In the genomic region with DNA sequence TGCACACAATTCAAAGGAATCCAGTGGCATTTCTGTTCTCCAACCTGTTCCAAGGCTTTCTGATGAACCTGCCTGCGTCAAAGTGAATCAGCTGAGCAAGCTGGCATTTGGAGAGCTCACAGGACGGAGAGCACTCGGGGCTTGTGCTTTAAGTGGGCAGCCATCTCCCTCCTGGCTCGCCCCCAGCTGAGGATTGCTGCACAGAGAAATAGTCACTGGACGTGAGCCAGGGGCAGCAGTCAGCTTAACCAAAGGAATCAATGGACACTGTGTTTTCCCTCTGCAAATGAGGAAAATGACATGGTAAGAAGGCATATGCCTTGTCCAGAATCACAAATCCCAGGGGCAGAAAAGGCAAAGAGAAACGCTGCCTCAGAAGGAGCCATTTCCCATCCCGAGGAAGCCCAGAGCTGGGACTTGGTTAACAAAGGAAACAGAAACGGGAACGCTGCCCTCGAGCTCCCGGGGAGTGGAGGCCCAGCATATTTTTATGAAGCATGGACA, we compare ENCODE assay signal across 9 cellular contexts.
A peak's percentile ranks its signal among the peaks of the same experiment; 100 is the strongest.
DNase-seq lines count a peak whose midpoint lies in the region; ATAC-seq and TF ChIP-seq lines count a peak whose summit lies in the region.
"Had no signal": no experiment of that assay in that cellular context is flagged by ENCODE, and none has a peak within 500 bp of the region (broad histone marks: within the 10 kb centered on the region; RNA-seq: fewer than 3 reads in every experiment).

No MANE protein-coding gene starts in this region.

- no peaks in the 10 kb centered on the region for H3K79me2 ChIP-seq in neural progenitor cell (ENCODE audit: low read depth)

- H3K9me3 Mint-ChIP-seq in MCF 10A (ENCODE audit: unreplicated experiment) (no peaks in the 10 kb centered on the region), neural progenitor cell (peaks cover 7% of the 10 kb centered on the region)

- no peaks in the 10 kb centered on the region for H3K4me1 Mint-ChIP-seq in MCF 10A (ENCODE audit: insufficient read depth, unreplicated experiment)
- peaks cover 21% of the 10 kb centered on the region for H3K4me1 Mint-ChIP-seq in neural progenitor cell

- peak overlapping the region; percentile 81 for H2AFZ ChIP-seq in neural progenitor cell (replicated peaks)

- no peak for TF ChIP-seq EP300 in gastroesophageal sphincter (IDR thresholded peaks at IDR 0.05)

- H3K4me3 Mint-ChIP-seq in MCF 10A (ENCODE audit: unreplicated experiment) (no peak overlapping the region), neural progenitor cell (no peak overlapping the region)
- H3K4me3 Mint-ChIP-seq: mesothelial cell of epicardium had no signal

- H3K9ac ChIP-seq in neural progenitor cell = no peak overlapping the region

- peaks cover 7% of the 10 kb centered on the region for H3F3A ChIP-seq in neural progenitor cell (ENCODE audit: low read depth)

- DNase-seq in breast epithelium (ENCODE audit: low spot score in 2 of 2) (peak in 1 of 2 donors; percentile 40), MCF 10A (ENCODE audit: unreplicated experiment) (no peak), neural progenitor cell (ENCODE audit: low spot score) (peak; percentile 23), NCI-H526 treated with DMSO at 0.1 percent for 48 hours (lab: John Stamatoyannopoulos, UW) (no peak), NOMO-1 (lab: John Stamatoyannopoulos, UW; ENCODE audit: unreplicated experiment in 2 of 2) (no peak), ACHN (no peak)

- no TSS peak for BruUV-seq in MCF 10A (replicated peaks; lab: Mats Ljungman, UMichigan)

- no peak for TF ChIP-seq POLR2A in breast epithelium (IDR thresholded peaks at IDR 0.05)
- TF ChIP-seq POLR2A in gastroesophageal sphincter (IDR thresholded peaks at IDR 0.05) = no peak

- H3K27ac ChIP-seq in breast epithelium = peak overlapping the region; percentile 12 to 20
- H3K27ac ChIP-seq in gastroesophageal sphincter = peak overlapping the region in 3 of 4 donors; percentile 65 to 78 (median 74)
- no peak overlapping the region for H3K27ac ChIP-seq in neural progenitor cell

- no peak overlapping the region for H3K4me2 ChIP-seq in neural progenitor cell

- peak overlapping the region in 1 of 3 donors; percentile 2 for H3K4me3 ChIP-seq in breast epithelium
- H3K4me3 ChIP-seq in gastroesophageal sphincter = peak overlapping the region in 1 of 2 donors; percentile 6
- H3K4me3 ChIP-seq in neural progenitor cell = no peak overlapping the region

- H3K9me3 ChIP-seq in breast epithelium = no peaks in the 10 kb centered on the region
- no peaks in the 10 kb centered on the region for H3K9me3 ChIP-seq in gastroesophageal sphincter
- no peaks in the 10 kb centered on the region for H3K9me3 ChIP-seq in neural progenitor cell (ENCODE audit: low read depth)

- H3K27ac Mint-ChIP-seq in MCF 10A (ENCODE audit: low read depth, unreplicated experiment) (no peak overlapping the region), neural progenitor cell (peak overlapping the region; percentile 76)
- H3K27ac Mint-ChIP-seq: mesothelial cell of epicardium had no signal

- H3K36me3 Mint-ChIP-seq in MCF 10A (ENCODE audit: insufficient read depth, unreplicated experiment) (no peaks in the 10 kb centered on the region), neural progenitor cell (peaks cover 2% of the 10 kb centered on the region)
- H3K36me3 Mint-ChIP-seq: mesothelial cell of epicardium had no signal

- in situ Hi-C loops in ACHN (cut with HindIII; ENCODE audit: low pct_ligation_motif_present, low pct_unique_long_range_greater_than_20kb, low sequenced_read_pairs) = no loop called here

- TF ChIP-seq CTCF in breast epithelium (IDR thresholded peaks at IDR 0.05) (no peak), MCF 10A (IDR thresholded peaks at IDR 0.05; ENCODE audit: unreplicated experiment) (no peak), gastroesophageal sphincter (IDR thresholded peaks at IDR 0.05) (no peak), neural progenitor cell (IDR thresholded peaks at IDR 0.05) (no peak)

- intact Hi-C loops in breast epithelium (cut with DNase I; ENCODE audit: low total_unique reads) (no loop called here), MCF 10A (cut with micrococcal nuclease) (no loop called here)

- CTCF ChIA-PET in MCF 10A (lab: Yijun Ruan, JAX) = no interaction called here

- 0 to 11% methylated on average over 9 to 10 of the region's 11 CpGs for WGBS in gastroesophageal sphincter (ENCODE audit: low coverage in 1 of 2), 2 donors

- POLR2A ChIA-PET in MCF 10A (lab: Yijun Ruan, JAX) = no interaction called here

- peaks cover 0 to 9% of the 10 kb centered on the region in 2 donors for H3K4me1 ChIP-seq in breast epithelium
- H3K4me1 ChIP-seq in gastroesophageal sphincter = peaks cover 0 to 20% (median 0%) of the 10 kb centered on the region in 3 donors
- H3K4me1 ChIP-seq in neural progenitor cell = peaks cover 7% of the 10 kb centered on the region

- H3K36me3 ChIP-seq in breast epithelium (no peaks in the 10 kb centered on the region), gastroesophageal sphincter (no peaks in the 10 kb centered on the region), neural progenitor cell (no peaks in the 10 kb centered on the region)

- peak; percentile 71 for ATAC-seq in gastroesophageal sphincter
- no peak for ATAC-seq in GM19035 (IDR thresholded peaks at IDR 0.05; ENCODE audit: unreplicated experiment)

- no peaks in the 10 kb centered on the region for H3K27me3 Mint-ChIP-seq in MCF 10A (ENCODE audit: insufficient read depth, unreplicated experiment)
- H3K27me3 Mint-ChIP-seq in neural progenitor cell (ENCODE audit: insufficient read depth, low read depth) = peaks cover 2% of the 10 kb centered on the region

- no peaks in the 10 kb centered on the region for H4K20me1 ChIP-seq in neural progenitor cell (ENCODE audit: low read depth)

- H3K27me3 ChIP-seq in breast epithelium (no peaks in the 10 kb centered on the region), gastroesophageal sphincter (no peaks in the 10 kb centered on the region), neural progenitor cell (no peaks in the 10 kb centered on the region)
